9 cellular contexts compared by ENCODE assay signal in genomic region chr2:218366621-218367414, GRCh38. TPM values are rescaled to one million over a fixed set of nuclear protein-coding genes. Genes with fewer than 3 reads are reported as not detected.
DNase-seq lines count a peak whose midpoint lies in the region; ATAC-seq and TF ChIP-seq lines count a peak whose summit lies in the region.
"Had no signal": no experiment of that assay in that cellular context is flagged by ENCODE, and none has a peak within 500 bp of the region (broad histone marks: within the 10 kb centered on the region; RNA-seq: fewer than 3 reads in every experiment).

No MANE protein-coding gene starts in this region.

- H3K4me2 ChIP-seq in smooth muscle cell = peak overlapping the region; percentile 79

- peak overlapping the region; percentile 85 for H3K4me3 Mint-ChIP-seq in activated B cell treated with CpG ODN at 0.5 μM for 24 hours

- H3K36me3 Mint-ChIP-seq in activated B cell treated with CpG ODN at 0.5 μM for 24 hours (ENCODE audit: low read depth) = no peaks in the 10 kb centered on the region

- intact Hi-C loops in activated B cell treated with CpG ODN at 0.5 μM for 24 hours (cut with micrococcal nuclease) = loop anchor here (1.0 to 5.0 kb wide), 3 partner anchors 29 to 74 kb away; partner anchors contain the start of gene TMBIM1

- peak overlapping the region; percentile 54 for H2AFZ ChIP-seq in smooth muscle cell (ENCODE audit: low read depth)

- H3K9me3 Mint-ChIP-seq in activated B cell treated with CpG ODN at 0.5 μM for 24 hours = no peaks in the 10 kb centered on the region

- H3K27ac Mint-ChIP-seq in activated B cell treated with CpG ODN at 0.5 μM for 24 hours = peak overlapping the region; percentile 84

- DNase-seq in GM20000 (ENCODE audit: low spot score) = peak; percentile 25
- no peak for DNase-seq in activated B cell treated with CpG ODN at 0.5 μM for 24 hours
- DNase-seq in smooth muscle cell (lab: John Stamatoyannopoulos, UW; ENCODE audit: unreplicated experiment) = no peak
- no peak for DNase-seq in EL
- no peak for DNase-seq in left lobe of liver (ENCODE audit: low spot score)
- DNase-seq in SIG-M5 (lab: John Stamatoyannopoulos, UW) = no peak
- DNase-seq in foreskin melanocyte = no peak

- H3K4me3 ChIP-seq in iPS-18a (ENCODE audit: low read length) = peak overlapping the region; percentile 72
- H3K4me3 ChIP-seq in smooth muscle cell = peak overlapping the region; percentile 39

- POLR2A ChIA-PET in activated B cell treated with CpG ODN at 0.5 μM for 24 hours (lab: Charles Lee) = interaction anchor here (0.6 to 2.1 kb wide), 9 partner anchors 9 to 317 kb away, joined by 3 to 7 read pairs (median 4); partner anchors contain the start of genes AAMP, PNKD and SLC11A1

- H4K20me1 ChIP-seq in smooth muscle cell (ENCODE audit: low read depth) = no peaks in the 10 kb centered on the region

- TF ChIP-seq CTCF in GM20000 (IDR thresholded peaks at IDR 0.05; ENCODE audit: extremely low read depth, missing control alignments) = no peak
- TF ChIP-seq CTCF in activated B cell treated with CpG ODN at 0.5 μM for 24 hours (IDR thresholded peaks at IDR 0.05) = no peak
- TF ChIP-seq CTCF in smooth muscle cell (IDR thresholded peaks at IDR 0.05; ENCODE audit: borderline replicate concordance, insufficient read depth, poor library complexity, severe bottlenecking) = no peak

- ATAC-seq in activated B cell treated with CpG ODN at 0.5 μM for 24 hours (ENCODE audit: low read depth) = no peak
- ATAC-seq in left lobe of liver = no peak

- peaks cover 3% of the 10 kb centered on the region for H3K4me1 ChIP-seq in iPS-18a (ENCODE audit: control insufficient read depth, low read depth, low read length)
- peaks cover 4% of the 10 kb centered on the region for H3K4me1 ChIP-seq in smooth muscle cell (ENCODE audit: low read depth)

- peaks cover 34% of the 10 kb centered on the region for H3K4me1 Mint-ChIP-seq in activated B cell treated with CpG ODN at 0.5 μM for 24 hours

- H3K27ac ChIP-seq in iPS-18a (ENCODE audit: low read length) = no peak overlapping the region
- peak overlapping the region; percentile 79 for H3K27ac ChIP-seq in smooth muscle cell (ENCODE audit: low read depth)

- peaks cover 44% of the 10 kb centered on the region for H3F3A ChIP-seq in smooth muscle cell (ENCODE audit: low read depth)

- no peaks in the 10 kb centered on the region for H3K9me3 ChIP-seq in iPS-18a (ENCODE audit: control insufficient read depth, low read depth, low read length)
- H3K9me3 ChIP-seq in smooth muscle cell (replicated peaks; ENCODE audit: low read depth) = no peaks in the 10 kb centered on the region

- CTCF ChIA-PET in activated B cell treated with CpG ODN at 0.5 μM for 24 hours (lab: Charles Lee) = interaction anchor here (1.0 kb wide), 1 partner anchor 92 kb away, joined by 3 read pairs; no protein-coding TSS in a partner anchor

- H3K9ac ChIP-seq in iPS-18a (ENCODE audit: low read length) (peak overlapping the region; percentile 68), smooth muscle cell (ENCODE audit: low read depth) (peak overlapping the region; percentile 22)

- H3K36me3 ChIP-seq in iPS-18a (ENCODE audit: control insufficient read depth, low read depth, low read length) = no peaks in the 10 kb centered on the region
- no peaks in the 10 kb centered on the region for H3K36me3 ChIP-seq in smooth muscle cell (ENCODE audit: low read depth)

- no peaks in the 10 kb centered on the region for H3K27me3 ChIP-seq in iPS-18a (ENCODE audit: control insufficient read depth, insufficient read depth, low read length)
- H3K27me3 ChIP-seq in smooth muscle cell (ENCODE audit: low read depth) = no peaks in the 10 kb centered on the region

- H3K27me3 Mint-ChIP-seq in activated B cell treated with CpG ODN at 0.5 μM for 24 hours = no peaks in the 10 kb centered on the region

- WGBS in smooth muscle cell (ENCODE audit: low lambda C conversion rate) = 88% methylated on average over 9 of the region's 9 CpGs

- no peaks in the 10 kb centered on the region for H3K79me2 ChIP-seq in smooth muscle cell (ENCODE audit: low read depth)

RNA-seq across cellular contexts. Expression of gene CATIP, which starts 10.2 kb away (rescaled TPM):
- not detected in 2 replicates for total RNA-seq in activated B cell treated with CpG ODN at 0.5 μM for 24 hours
- not detected in 2 replicates for total RNA-seq in smooth muscle cell
- 0.18 and 0.25 TPM in 2 replicates for polyA plus RNA-seq in smooth muscle cell
- total RNA-seq in left lobe of liver = not detected

RNA-seq across cellular contexts. Expression of gene SLC11A1, which starts 15.3 kb away (rescaled TPM):
- 0.89 and 0.93 TPM in 2 replicates for total RNA-seq in activated B cell treated with CpG ODN at 0.5 μM for 24 hours
- 0.31 TPM in 1 of 2 replicates, not detected in the other for total RNA-seq in smooth muscle cell
- polyA plus RNA-seq in smooth muscle cell = 0.14 and 0.38 TPM in 2 replicates
- 3.3 TPM for total RNA-seq in left lobe of liver

RNA-seq across cellular contexts. Expression of gene CTDSP1, which starts 32.9 kb away (rescaled TPM):
- total RNA-seq in activated B cell treated with CpG ODN at 0.5 μM for 24 hours (107 and 118 TPM in 2 replicates), smooth muscle cell (62.5 and 70.9 TPM in 2 replicates), left lobe of liver (105 TPM)
- polyA plus RNA-seq in smooth muscle cell = 18.7 and 20.3 TPM in 2 replicates

RNA-seq across cellular contexts. Expression of gene VIL1, which starts 52.1 kb away (rescaled TPM):
- total RNA-seq in activated B cell treated with CpG ODN at 0.5 μM for 24 hours (0.07 TPM in 1 of 2 replicates, not detected in the other), smooth muscle cell (not detected in 2 replicates), left lobe of liver (2.6 TPM)
- 0.14 and 0.15 TPM in 2 replicates for polyA plus RNA-seq in smooth muscle cell
- total RNA-seq: temporal lobe had no signal
